1 cellular context compared by ENCODE assay signal in genomic region chr6:32164295-32164694, GRCh38.
TF ChIP-seq lines count a peak whose summit lies in the region.

TSS of gene EGFL8 (plus strand) at chr6:32164595. CDS start at chr6:32166166, 1,571 bp downstream.

TF ChIP-seq in SK-N-SH treated with all-trans-retinoic acid at 6 μM for 48 hours, 23 proteins besides CTCF, POLR2A, EP300 and RAD21 (continued from another document):
- TF ChIP-seq TOX (CRISPR knock-in tag; IDR thresholded peaks at IDR 0.05; ENCODE audit: borderline replicate concordance) (no peak), PATZ1 (CRISPR knock-in tag; IDR thresholded peaks at IDR 0.05; ENCODE audit: borderline replicate concordance) (no peak), ZNF70 (CRISPR knock-in tag; IDR thresholded peaks at IDR 0.05) (no peak), ZFP3 (CRISPR knock-in tag; IDR thresholded peaks at IDR 0.05) (no peak), ZNF565 (CRISPR knock-in tag; conservative IDR thresholded peaks at IDR 0.05; ENCODE audit: low read depth) (no peak)
TF ChIP-seq in SK-N-SH treated with all-trans-retinoic acid at 6 μM for 48 hours: peak in this region for 0.
